8 cellular contexts compared by ENCODE assay signal in genomic region chr18:64017870-64018269, GRCh38. TPM values are rescaled to one million over a fixed set of nuclear protein-coding genes. Genes with fewer than 3 reads are reported as not detected.
DNase-seq lines count a peak whose midpoint lies in the region; ATAC-seq and TF ChIP-seq lines count a peak whose summit lies in the region.

No MANE protein-coding gene starts in this region.

- H3K9ac ChIP-seq in MM.1S (ENCODE audit: low read length) (no peak overlapping the region), adipocyte (ENCODE audit: low read length) (no peak overlapping the region)

- H3K27me3 ChIP-seq in MM.1S (replicated peaks; ENCODE audit: insufficient read depth, low read length) (no peaks in the 10 kb centered on the region), adipocyte (replicated peaks; ENCODE audit: control insufficient read depth, insufficient read depth, low read length) (no peaks in the 10 kb centered on the region), lower lobe of right lung (ENCODE audit: low read depth) (no peaks in the 10 kb centered on the region), aorta (ENCODE audit: control insufficient read depth in 1 of 2, insufficient read depth in 2 of 2, low read length in 1 of 2) (no peaks in the 10 kb centered on the region), ascending aorta (no peaks in the 10 kb centered on the region)

- 4 to 5% methylated on average over 1 of the region's 1 CpG for WGBS in aorta, 2 donors

- H3K27ac ChIP-seq in MM.1S (ENCODE audit: low read length) (no peak overlapping the region), lower lobe of right lung (no peak overlapping the region), aorta (ENCODE audit: low read depth in 1 of 2, low read length in 2 of 2) (no peak overlapping the region), ascending aorta (no peak overlapping the region)

- no peaks in the 10 kb centered on the region for H3F3A ChIP-seq in MM.1S (ENCODE audit: insufficient read depth, low read length)

- H3K79me2 ChIP-seq in MM.1S (ENCODE audit: low read length), result no peaks in the 10 kb centered on the region

- H3K9me2 ChIP-seq in MM.1S (replicated peaks; ENCODE audit: insufficient read depth, low read length), result no peaks in the 10 kb centered on the region

- no peaks in the 10 kb centered on the region for H3K36me3 ChIP-seq in MM.1S (replicated peaks; ENCODE audit: insufficient read depth, low read length)
- H3K36me3 ChIP-seq in adipocyte (ENCODE audit: control insufficient read depth, insufficient read depth, low read length, severe bottlenecking), result no peaks in the 10 kb centered on the region
- no peaks in the 10 kb centered on the region for H3K36me3 ChIP-seq in lower lobe of right lung
- H3K36me3 ChIP-seq in aorta (ENCODE audit: control insufficient read depth in 1 of 2, insufficient read depth in 2 of 2, low read length in 1 of 2), result no peaks in the 10 kb centered on the region
- no peaks in the 10 kb centered on the region for H3K36me3 ChIP-seq in ascending aorta

- H3K4me3 ChIP-seq in MM.1S (ENCODE audit: low read length) (no peak overlapping the region), adipocyte (ENCODE audit: low read length) (no peak overlapping the region), lower lobe of right lung (no peak overlapping the region), aorta (ENCODE audit: low read length in 2 of 2) (no peak overlapping the region), ascending aorta (no peak overlapping the region)

- ATAC-seq in lower lobe of right lung (no peak), aorta (ENCODE audit: low FRiP score) (no peak)

- DNase-seq in A172 (ENCODE audit: low spot score) (peak; percentile 7), GM13976 (ENCODE audit: low spot score) (no peak), MM.1S (peak; percentile 50), adipocyte (ENCODE audit: low read depth) (peak; percentile 56), lower lobe of right lung (no peak), T1000 (lab: John Stamatoyannopoulos, UW) (no peak), aorta (no peak), ascending aorta (ENCODE audit: low spot score in 2 of 2) (no peak)

- no peaks in the 10 kb centered on the region for H3K4me1 ChIP-seq in MM.1S (ENCODE audit: low read length)
- H3K4me1 ChIP-seq in adipocyte (ENCODE audit: control insufficient read depth, insufficient read depth, low read length), result peaks cover 10% of the 10 kb centered on the region
- no peaks in the 10 kb centered on the region for H3K4me1 ChIP-seq in lower lobe of right lung
- no peaks in the 10 kb centered on the region for H3K4me1 ChIP-seq in aorta (ENCODE audit: control insufficient read depth in 1 of 2, insufficient read depth in 2 of 2, low read length in 2 of 2)
- no peaks in the 10 kb centered on the region for H3K4me1 ChIP-seq in ascending aorta

- TF ChIP-seq CTCF in GM13976 (IDR thresholded peaks at IDR 0.05; ENCODE audit: borderline replicate concordance, control extremely low read depth, extremely low read depth, insufficient read depth, missing control alignments) (peak; percentile 40), MM.1S (IDR thresholded peaks at IDR 0.05; ENCODE audit: low read length) (peak; percentile 60), lower lobe of right lung (IDR thresholded peaks at IDR 0.05) (peak; percentile 37), ascending aorta (IDR thresholded peaks at IDR 0.05) (peak in 1 of 3 experiments; percentile 21)

- no peak overlapping the region for H2AFZ ChIP-seq in MM.1S (ENCODE audit: low read length)

- in situ Hi-C loops in GM13976 (cut with MboI; ENCODE audit: low sequenced_read_pairs, unreplicated experiment), result no loop called here

- no peak overlapping the region for H3K4me2 ChIP-seq in MM.1S (ENCODE audit: low read depth, low read length)

- H3K9me3 ChIP-seq in MM.1S (replicated peaks; ENCODE audit: insufficient read depth, low read length) (no peaks in the 10 kb centered on the region), adipocyte (ENCODE audit: control insufficient read depth, low read length) (no peaks in the 10 kb centered on the region), lower lobe of right lung (no peaks in the 10 kb centered on the region), aorta (ENCODE audit: control insufficient read depth, low read length) (no peaks in the 10 kb centered on the region), ascending aorta (no peaks in the 10 kb centered on the region)

- no peaks in the 10 kb centered on the region for H4K20me1 ChIP-seq in MM.1S (ENCODE audit: insufficient read depth, low read length)

- intact Hi-C loops in lower lobe of right lung (cut with DNase I), result no loop called here
- intact Hi-C loops in aorta (cut with DNase I), result no loop called here
- intact Hi-C loops in ascending aorta (cut with DNase I), result no loop called here

RNA-seq across cellular contexts. Expression of gene SERPINB8, which starts 48.0 kb away (rescaled TPM):
- total RNA-seq in A172 (2014; rRNA removed; shearing (Covaris generic)), result 3.3 and 10.9 TPM in 2 replicates
- total RNA-seq in lower lobe of right lung (15.4 TPM), aorta (10 to 100 TPM; 17.9 to 34.8 TPM), ascending aorta (4.5 TPM)
- 10 to 100 TPM; 11.5 to 11.8 TPM for polyA plus RNA-seq in aorta

Comparison
In these comparisons a context has a peak if more than half of its experiments do, and no peak if none do; other contexts are left out.
1. DNase-seq: peak in A172 (single experiment), MM.1S (single experiment) and adipocyte (single experiment); none in GM13976 (single experiment), lower lobe of right lung (single experiment), T1000 (single experiment), aorta (0 of 2) and ascending aorta (0 of 2).